1 cellular context compared by ENCODE assay signal in the genomic region with DNA sequence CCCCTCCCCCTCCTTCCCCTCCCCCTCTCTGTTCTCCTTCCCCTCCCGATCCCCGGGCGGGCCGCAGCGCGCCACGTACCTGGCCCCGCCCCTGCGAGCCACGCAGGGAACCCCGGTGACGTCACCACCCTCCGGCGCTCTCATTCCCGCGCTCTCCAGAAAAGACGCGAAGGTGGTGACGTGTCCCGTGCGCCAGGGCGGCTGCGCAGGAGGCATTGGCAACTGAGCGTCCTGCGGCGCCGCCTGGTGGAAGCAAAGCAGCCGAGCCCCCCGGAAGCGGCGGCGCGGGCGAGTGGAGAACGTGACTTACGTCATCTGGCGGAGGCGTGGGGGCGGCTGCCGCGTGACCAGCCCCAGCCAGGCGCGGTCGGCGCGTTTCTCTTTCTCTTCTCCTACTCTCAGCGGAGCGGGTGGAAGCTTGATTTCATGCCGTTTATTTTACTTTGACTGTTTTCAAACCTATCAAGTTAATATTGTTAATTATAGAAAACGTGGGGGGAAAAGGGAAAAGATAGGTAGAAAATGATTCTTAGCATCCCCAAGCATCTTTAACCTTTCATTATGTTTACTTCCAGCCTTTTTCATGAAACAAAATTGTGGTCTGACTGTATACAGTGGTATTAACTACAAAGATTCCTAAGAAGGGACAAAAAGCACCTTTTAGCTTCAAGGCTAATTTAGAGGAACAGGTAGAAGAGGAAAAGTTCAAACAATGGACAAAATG.
TF ChIP-seq lines count a peak whose summit lies in the region.

No MANE protein-coding gene starts in this region.

TF ChIP-seq in HepG2, 621 proteins besides CTCF, POLR2A, EP300 and RAD21 (continued from another document and continues in another):
- TF ChIP-seq SRSF9 (IDR thresholded peaks at IDR 0.05; ENCODE audit: borderline replicate concordance, insufficient read depth, low read depth, low read length, poor library complexity, severe bottlenecking) (no peak), MED13 (CRISPR knock-in tag; IDR thresholded peaks at IDR 0.05) (peak; percentile 90; the same call in 1 of the 2 replicates), ZNF670 (CRISPR knock-in tag; IDR thresholded peaks at IDR 0.05; ENCODE audit: borderline replicate concordance) (peak; percentile 62; the same call in 1 of the 2 replicates), SIX4 (CRISPR knock-in tag; IDR thresholded peaks at IDR 0.05) (peak; percentile 88), GABPB1 (CRISPR knock-in tag; IDR thresholded peaks at IDR 0.05) (peak; percentile 94), RCOR2 (CRISPR knock-in tag; IDR thresholded peaks at IDR 0.05) (peak; percentile 95), HNF4A (CRISPR knock-in tag; IDR thresholded peaks at IDR 0.05) (peak; percentile 59), TP53 (CRISPR knock-in tag; conservative IDR thresholded peaks at IDR 0.05) (peak; percentile 44; the same call in 1 of the 2 replicates), NFRKB (IDR thresholded peaks at IDR 0.05) (no peak), TEAD3 (CRISPR knock-in tag; optimal IDR thresholded peaks at IDR 0.05; ENCODE audit: borderline replicate concordance) (peak; percentile 90), CBFB (CRISPR knock-in tag; IDR thresholded peaks at IDR 0.05) (peak; percentile 97), ZNF891 (CRISPR knock-in tag; IDR thresholded peaks at IDR 0.05) (no peak; the same call in 1 of the 2 replicates), ATRX (CRISPR knock-in tag; IDR thresholded peaks at IDR 0.05; ENCODE audit: borderline replicate concordance) (no peak), TBL1XR1 (IDR thresholded peaks at IDR 0.05; ENCODE audit: borderline replicate concordance, low read length, partially characterized antibody) (peak; percentile 95), SUZ12 (IDR thresholded peaks at IDR 0.05; ENCODE audit: low read depth, low read length) (no peak), GATA4 (IDR thresholded peaks at IDR 0.05; ENCODE audit: borderline replicate concordance, low read depth) (peak; percentile 58; the same call in 1 of the 2 replicates), WIZ (CRISPR knock-in tag; IDR thresholded peaks at IDR 0.05) (peak; percentile 7; the same call in 1 of the 2 replicates), PITX1 (CRISPR knock-in tag; IDR thresholded peaks at IDR 0.05) (peak; percentile 87), ZNF569 (CRISPR knock-in tag; IDR thresholded peaks at IDR 0.05; ENCODE audit: borderline replicate concordance) (peak; percentile 96; the same call in 1 of the 2 replicates), ZKSCAN1 (IDR thresholded peaks at IDR 0.05; ENCODE audit: low read length) (peak; percentile 34; the same call in 1 of the 2 replicates), FOXO1 (CRISPR knock-in tag; IDR thresholded peaks at IDR 0.05) (peak; percentile 83; the same call in 1 of the 2 replicates), HCFC1 (IDR thresholded peaks at IDR 0.05; ENCODE audit: low read depth, low read length) (peak; percentile 59), POLR2G (IDR thresholded peaks at IDR 0.05; ENCODE audit: low read depth, low read length) (peak; percentile 90), ZNF10 (CRISPR knock-in tag; IDR thresholded peaks at IDR 0.05; ENCODE audit: borderline replicate concordance, low read depth) (no peak)
- TF ChIP-seq, protein P1, sequence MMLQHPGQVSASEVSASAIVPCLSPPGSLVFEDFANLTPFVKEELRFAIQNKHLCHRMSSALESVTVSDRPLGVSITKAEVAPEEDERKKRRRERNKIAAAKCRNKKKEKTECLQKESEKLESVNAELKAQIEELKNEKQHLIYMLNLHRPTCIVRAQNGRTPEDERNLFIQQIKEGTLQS (CRISPR knock-in tag; IDR thresholded peaks at IDR 0.05), result peak; percentile 97
- TF ChIP-seq, protein P2, sequence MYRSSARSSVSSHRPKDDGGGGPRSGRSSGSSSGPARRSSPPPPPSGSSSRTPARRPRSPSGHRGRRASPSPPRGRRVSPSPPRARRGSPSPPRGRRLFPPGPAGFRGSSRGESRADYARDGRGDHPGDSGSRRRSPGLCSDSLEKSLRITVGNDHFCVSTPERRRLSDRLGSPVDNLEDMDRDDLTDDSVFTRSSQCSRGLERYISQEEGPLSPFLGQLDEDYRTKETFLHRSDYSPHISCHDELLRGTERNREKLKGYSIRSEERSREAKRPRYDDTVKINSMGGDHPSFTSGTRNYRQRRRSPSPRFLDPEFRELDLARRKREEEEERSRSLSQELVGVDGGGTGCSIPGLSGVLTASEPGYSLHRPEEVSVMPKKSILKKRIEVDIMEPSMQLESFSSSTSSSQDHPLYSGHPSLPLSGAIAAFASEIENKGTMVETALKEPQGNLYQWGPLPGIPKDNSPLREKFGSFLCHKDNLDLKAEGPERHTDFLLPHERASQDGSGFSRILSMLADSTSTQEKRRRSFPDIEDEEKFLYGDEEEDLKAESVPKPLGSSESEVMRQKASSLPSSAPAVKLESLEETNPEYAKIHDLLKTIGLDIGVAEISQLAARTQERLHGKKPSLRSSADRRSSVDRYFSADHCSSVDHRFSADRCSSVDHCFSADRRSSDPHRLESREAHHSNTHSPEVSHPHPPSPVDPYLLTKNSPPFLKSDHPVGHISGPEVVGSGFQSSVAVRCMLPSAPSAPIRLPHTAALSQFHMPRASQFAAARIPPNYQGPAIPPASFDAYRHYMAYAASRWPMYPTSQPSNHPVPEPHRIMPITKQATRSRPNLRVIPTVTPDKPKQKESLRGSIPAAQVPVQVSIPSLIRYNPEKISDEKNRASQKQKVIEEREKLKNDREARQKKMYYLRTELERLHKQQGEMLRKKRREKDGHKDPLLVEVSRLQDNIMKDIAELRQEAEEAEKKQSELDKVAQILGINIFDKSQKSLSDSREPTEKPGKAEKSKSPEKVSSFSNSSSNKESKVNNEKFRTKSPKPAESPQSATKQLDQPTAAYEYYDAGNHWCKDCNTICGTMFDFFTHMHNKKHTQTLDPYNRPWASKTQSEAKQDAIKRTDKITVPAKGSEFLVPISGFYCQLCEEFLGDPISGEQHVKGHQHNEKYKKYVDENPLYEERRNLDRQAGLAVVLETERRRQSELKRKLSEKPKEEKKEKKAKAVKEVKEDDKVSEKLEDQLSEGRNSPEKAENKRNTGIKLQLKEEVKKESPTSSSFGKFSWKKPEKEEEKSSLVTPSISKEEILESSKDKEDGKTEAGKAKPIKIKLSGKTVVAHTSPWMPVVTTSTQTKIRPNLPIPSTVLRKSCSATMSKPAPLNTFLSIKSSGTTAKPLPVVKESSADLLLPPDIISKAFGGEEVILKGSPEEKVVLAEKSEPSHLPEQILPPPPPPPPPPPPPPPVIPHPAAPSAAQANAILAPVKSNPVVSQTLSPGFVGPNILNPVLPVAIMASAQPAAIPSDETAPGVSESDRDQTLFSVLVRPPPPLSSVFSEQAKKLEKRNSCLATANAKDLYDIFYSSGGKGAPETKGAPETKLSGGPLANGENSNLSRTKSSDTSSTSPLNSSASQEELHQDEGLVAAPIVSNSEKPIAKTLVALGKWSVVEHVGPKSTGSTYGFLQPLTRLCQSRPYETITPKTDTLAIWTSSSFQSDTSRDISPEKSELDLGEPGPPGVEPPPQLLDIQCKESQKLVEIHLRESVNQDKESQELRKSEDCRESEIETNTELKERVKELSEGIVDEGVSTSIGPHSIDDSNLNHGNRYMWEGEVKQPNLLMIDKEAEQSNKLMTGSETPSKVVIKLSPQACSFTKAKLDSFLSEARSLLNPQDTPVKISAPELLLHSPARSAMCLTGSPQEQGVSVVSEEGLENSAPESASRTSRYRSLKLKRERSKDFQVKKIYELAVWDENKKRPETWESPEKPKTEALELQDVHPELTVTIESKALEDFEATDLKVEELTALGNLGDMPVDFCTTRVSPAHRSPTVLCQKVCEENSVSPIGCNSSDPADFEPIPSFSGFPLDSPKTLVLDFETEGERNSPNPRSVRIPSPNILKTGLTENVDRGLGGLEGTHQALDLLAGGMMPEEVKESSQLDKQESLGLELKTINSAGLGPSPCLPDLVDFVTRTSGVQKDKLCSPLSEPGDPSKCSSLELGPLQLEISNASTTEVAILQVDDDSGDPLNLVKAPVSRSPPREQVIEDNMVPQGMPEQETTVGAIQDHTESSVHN (CRISPR knock-in tag; IDR thresholded peaks at IDR 0.05), result no peak; the same call in 1 of the 2 replicates
- TF ChIP-seq, protein P3, sequence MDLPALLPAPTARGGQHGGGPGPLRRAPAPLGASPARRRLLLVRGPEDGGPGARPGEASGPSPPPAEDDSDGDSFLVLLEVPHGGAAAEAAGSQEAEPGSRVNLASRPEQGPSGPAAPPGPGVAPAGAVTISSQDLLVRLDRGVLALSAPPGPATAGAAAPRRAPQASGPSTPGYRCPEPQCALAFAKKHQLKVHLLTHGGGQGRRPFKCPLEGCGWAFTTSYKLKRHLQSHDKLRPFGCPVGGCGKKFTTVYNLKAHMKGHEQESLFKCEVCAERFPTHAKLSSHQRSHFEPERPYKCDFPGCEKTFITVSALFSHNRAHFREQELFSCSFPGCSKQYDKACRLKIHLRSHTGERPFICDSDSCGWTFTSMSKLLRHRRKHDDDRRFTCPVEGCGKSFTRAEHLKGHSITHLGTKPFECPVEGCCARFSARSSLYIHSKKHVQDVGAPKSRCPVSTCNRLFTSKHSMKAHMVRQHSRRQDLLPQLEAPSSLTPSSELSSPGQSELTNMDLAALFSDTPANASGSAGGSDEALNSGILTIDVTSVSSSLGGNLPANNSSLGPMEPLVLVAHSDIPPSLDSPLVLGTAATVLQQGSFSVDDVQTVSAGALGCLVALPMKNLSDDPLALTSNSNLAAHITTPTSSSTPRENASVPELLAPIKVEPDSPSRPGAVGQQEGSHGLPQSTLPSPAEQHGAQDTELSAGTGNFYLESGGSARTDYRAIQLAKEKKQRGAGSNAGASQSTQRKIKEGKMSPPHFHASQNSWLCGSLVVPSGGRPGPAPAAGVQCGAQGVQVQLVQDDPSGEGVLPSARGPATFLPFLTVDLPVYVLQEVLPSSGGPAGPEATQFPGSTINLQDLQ (CRISPR knock-in tag; IDR thresholded peaks at IDR 0.05), result no peak
- TF ChIP-seq, protein P4, sequence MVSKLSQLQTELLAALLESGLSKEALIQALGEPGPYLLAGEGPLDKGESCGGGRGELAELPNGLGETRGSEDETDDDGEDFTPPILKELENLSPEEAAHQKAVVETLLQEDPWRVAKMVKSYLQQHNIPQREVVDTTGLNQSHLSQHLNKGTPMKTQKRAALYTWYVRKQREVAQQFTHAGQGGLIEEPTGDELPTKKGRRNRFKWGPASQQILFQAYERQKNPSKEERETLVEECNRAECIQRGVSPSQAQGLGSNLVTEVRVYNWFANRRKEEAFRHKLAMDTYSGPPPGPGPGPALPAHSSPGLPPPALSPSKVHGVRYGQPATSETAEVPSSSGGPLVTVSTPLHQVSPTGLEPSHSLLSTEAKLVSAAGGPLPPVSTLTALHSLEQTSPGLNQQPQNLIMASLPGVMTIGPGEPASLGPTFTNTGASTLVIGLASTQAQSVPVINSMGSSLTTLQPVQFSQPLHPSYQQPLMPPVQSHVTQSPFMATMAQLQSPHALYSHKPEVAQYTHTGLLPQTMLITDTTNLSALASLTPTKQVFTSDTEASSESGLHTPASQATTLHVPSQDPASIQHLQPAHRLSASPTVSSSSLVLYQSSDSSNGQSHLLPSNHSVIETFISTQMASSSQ (IDR thresholded peaks at IDR 0.05; ENCODE audit: low read depth), result peak; percentile 23; the same call in 1 of the 2 replicates
- TF ChIP-seq, protein P4 (CRISPR knock-in tag; IDR thresholded peaks at IDR 0.05; ENCODE audit: borderline replicate concordance), result peak; percentile 94
- TF ChIP-seq, protein P5, sequence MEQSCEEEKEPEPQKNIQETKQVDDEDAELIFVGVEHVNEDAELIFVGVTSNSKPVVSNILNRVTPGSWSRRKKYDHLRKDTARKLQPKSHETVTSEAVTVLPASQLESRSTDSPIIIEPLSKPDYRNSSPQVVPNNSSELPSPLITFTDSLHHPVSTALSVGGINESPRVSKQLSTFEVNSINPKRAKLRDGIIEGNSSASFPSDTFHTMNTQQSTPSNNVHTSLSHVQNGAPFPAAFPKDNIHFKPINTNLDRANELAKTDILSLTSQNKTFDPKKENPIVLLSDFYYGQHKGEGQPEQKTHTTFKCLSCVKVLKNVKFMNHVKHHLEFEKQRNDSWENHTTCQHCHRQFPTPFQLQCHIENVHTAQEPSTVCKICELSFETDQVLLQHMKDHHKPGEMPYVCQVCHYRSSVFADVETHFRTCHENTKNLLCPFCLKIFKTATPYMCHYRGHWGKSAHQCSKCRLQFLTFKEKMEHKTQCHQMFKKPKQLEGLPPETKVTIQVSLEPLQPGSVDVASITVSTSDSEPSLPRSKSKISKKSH (CRISPR knock-in tag; IDR thresholded peaks at IDR 0.05; ENCODE audit: borderline replicate concordance), result peak; percentile 87; the same call in 1 of the 2 replicates
- TF ChIP-seq, protein P6, sequence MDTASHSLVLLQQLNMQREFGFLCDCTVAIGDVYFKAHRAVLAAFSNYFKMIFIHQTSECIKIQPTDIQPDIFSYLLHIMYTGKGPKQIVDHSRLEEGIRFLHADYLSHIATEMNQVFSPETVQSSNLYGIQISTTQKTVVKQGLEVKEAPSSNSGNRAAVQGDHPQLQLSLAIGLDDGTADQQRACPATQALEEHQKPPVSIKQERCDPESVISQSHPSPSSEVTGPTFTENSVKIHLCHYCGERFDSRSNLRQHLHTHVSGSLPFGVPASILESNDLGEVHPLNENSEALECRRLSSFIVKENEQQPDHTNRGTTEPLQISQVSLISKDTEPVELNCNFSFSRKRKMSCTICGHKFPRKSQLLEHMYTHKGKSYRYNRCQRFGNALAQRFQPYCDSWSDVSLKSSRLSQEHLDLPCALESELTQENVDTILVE (CRISPR knock-in tag; IDR thresholded peaks at IDR 0.05), result peak; percentile 95
- TF ChIP-seq, protein P7, sequence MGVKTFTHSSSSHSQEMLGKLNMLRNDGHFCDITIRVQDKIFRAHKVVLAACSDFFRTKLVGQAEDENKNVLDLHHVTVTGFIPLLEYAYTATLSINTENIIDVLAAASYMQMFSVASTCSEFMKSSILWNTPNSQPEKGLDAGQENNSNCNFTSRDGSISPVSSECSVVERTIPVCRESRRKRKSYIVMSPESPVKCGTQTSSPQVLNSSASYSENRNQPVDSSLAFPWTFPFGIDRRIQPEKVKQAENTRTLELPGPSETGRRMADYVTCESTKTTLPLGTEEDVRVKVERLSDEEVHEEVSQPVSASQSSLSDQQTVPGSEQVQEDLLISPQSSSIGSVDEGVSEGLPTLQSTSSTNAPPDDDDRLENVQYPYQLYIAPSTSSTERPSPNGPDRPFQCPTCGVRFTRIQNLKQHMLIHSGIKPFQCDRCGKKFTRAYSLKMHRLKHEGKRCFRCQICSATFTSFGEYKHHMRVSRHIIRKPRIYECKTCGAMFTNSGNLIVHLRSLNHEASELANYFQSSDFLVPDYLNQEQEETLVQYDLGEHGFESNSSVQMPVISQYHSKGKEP (CRISPR knock-in tag; IDR thresholded peaks at IDR 0.05), result no peak; the same call in none of the 2 replicates
- TF ChIP-seq, protein P8, sequence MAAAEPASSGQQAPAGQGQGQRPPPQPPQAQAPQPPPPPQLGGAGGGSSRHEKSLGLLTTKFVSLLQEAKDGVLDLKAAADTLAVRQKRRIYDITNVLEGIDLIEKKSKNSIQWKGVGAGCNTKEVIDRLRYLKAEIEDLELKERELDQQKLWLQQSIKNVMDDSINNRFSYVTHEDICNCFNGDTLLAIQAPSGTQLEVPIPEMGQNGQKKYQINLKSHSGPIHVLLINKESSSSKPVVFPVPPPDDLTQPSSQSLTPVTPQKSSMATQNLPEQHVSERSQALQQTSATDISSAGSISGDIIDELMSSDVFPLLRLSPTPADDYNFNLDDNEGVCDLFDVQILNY (CRISPR knock-in tag; conservative IDR thresholded peaks at IDR 0.05), result peak; percentile 99
